ENCODE assay signal across 8 cellular contexts in the genomic region with DNA sequence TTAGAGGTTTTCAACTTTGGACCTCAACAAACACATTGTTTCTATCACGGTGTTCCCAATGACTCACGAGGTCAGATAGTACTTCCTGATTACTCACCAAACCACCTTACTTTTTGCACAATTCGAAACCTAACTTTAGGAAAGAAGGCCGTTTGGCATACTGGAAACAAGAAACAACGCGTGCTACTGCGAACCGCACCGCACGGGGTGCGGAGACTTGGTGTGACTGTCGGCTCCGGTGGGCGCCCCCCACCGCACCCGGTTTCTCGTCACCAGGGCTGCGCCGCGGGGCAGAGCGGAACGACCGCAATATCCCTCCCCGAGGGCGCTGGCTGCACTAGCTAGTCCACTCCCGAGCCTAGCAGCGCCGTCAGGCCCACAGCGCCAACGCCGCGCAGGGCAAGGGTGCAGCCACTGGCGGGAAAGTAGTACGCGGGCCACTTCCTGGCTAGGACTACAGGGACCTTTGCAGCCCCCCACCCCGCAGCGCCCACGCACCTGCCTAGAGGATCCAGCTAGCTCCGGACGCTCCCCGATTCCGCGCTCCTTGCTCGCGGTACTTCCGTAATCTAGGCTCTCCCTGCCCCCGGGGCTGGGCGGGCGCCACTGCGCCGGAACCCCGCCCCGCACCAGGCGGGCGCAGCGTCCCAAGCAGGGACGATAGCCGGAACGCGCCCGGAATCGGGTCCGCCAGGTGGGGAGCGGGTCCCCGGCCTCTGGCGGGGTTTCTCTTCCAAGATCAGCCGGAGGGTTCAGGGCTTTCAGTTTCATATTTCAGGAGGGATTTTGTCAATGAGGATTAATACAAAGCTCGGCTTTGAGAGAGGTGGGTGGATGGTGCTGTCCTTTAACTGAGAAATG. TPM values are rescaled to one million over a fixed set of nuclear protein-coding genes. Genes with fewer than 3 reads are reported as not detected.
DNase-seq lines count a peak whose midpoint lies in the region; ATAC-seq, FAIRE-seq and TF ChIP-seq lines count a peak whose summit lies in the region.

TSS of gene PARP4 (minus strand) at position 571 of the 861 bp plus-strand sequence. CDS start 9,002 bp downstream, outside the sequence.

- H3K36me3 Mint-ChIP-seq in activated T-cell treated with anti-CD3 and anti-CD28 coated beads, Interleukin-2, amount 50 U/mL, for 24 hours (ENCODE audit: low read depth): peaks cover 11% of the 10 kb centered on the region
- H3K36me3 Mint-ChIP-seq in stimulated activated effector memory CD8-positive, alpha-beta T cell treated with anti-CD3 and anti-CD28 coated beads, Interleukin-12 subunit alpha, Interleukin-12 subunit beta, amount 100 ng/mL, for 72 hours: peaks cover 31% of the 10 kb centered on the region

- ATAC-seq in GM21360 (IDR thresholded peaks at IDR 0.05; ENCODE audit: unreplicated experiment): peak; percentile 68
- ATAC-seq in esophagus mucosa: peak; percentile 91
- peak; percentile 82 for ATAC-seq in stimulated activated effector memory CD8-positive, alpha-beta T cell treated with anti-CD3 and anti-CD28 coated beads, Interleukin-12 subunit alpha, Interleukin-12 subunit beta, amount 100 ng/mL, for 72 hours

- no peaks in the 10 kb centered on the region for H3K9me3 Mint-ChIP-seq in activated T-cell treated with anti-CD3 and anti-CD28 coated beads, Interleukin-2, amount 50 U/mL, for 24 hours
- no peaks in the 10 kb centered on the region for H3K9me3 Mint-ChIP-seq in stimulated activated effector memory CD8-positive, alpha-beta T cell treated with anti-CD3 and anti-CD28 coated beads, Interleukin-12 subunit alpha, Interleukin-12 subunit beta, amount 100 ng/mL, for 72 hours

- H3K27ac Mint-ChIP-seq in activated T-cell treated with anti-CD3 and anti-CD28 coated beads, Interleukin-2, amount 50 U/mL, for 24 hours: peak within 1 kb of the TSS; percentile 97
- H3K27ac Mint-ChIP-seq in stimulated activated effector memory CD8-positive, alpha-beta T cell treated with anti-CD3 and anti-CD28 coated beads, Interleukin-12 subunit alpha, Interleukin-12 subunit beta, amount 100 ng/mL, for 72 hours: peak within 1 kb of the TSS; percentile 97

- H3K27me3 ChIP-seq in muscle layer of duodenum (ENCODE audit: low read depth, low read length): no peaks in the 10 kb centered on the region

- peaks cover 0 to 9% of the 10 kb centered on the region in 2 donors for H3K4me1 ChIP-seq in muscle layer of duodenum (ENCODE audit: control insufficient read depth in 1 of 2, insufficient read depth in 2 of 2, low read length in 2 of 2)

- peaks cover 44% of the 10 kb centered on the region for H3K4me1 Mint-ChIP-seq in activated T-cell treated with anti-CD3 and anti-CD28 coated beads, Interleukin-2, amount 50 U/mL, for 24 hours (ENCODE audit: low read depth)
- H3K4me1 Mint-ChIP-seq in stimulated activated effector memory CD8-positive, alpha-beta T cell treated with anti-CD3 and anti-CD28 coated beads, Interleukin-12 subunit alpha, Interleukin-12 subunit beta, amount 100 ng/mL, for 72 hours: peaks cover 32% of the 10 kb centered on the region

- H3K4me3 Mint-ChIP-seq in activated T-cell treated with anti-CD3 and anti-CD28 coated beads, Interleukin-2, amount 50 U/mL, for 24 hours: peak within 1 kb of the TSS; percentile 83
- H3K4me3 Mint-ChIP-seq in stimulated activated effector memory CD8-positive, alpha-beta T cell treated with anti-CD3 and anti-CD28 coated beads, Interleukin-12 subunit alpha, Interleukin-12 subunit beta, amount 100 ng/mL, for 72 hours: peak within 1 kb of the TSS; percentile 87

- no peak for TF ChIP-seq CTCF in D721Med (IDR thresholded peaks at IDR 0.05; ENCODE audit: insufficient read depth, missing control alignments)

- H3K27ac ChIP-seq in muscle layer of duodenum (ENCODE audit: low read length): peak within 1 kb of the TSS; percentile 94

- no peak for FAIRE-seq in D721Med (lab: Jason Lieb, UNC)

- DNase-seq in D721Med (ENCODE audit: insufficient read length, low spot score) (peak; percentile 38), HT-29 (ENCODE audit: low spot score) (peak; percentile 97)
- DNase-seq in activated T-cell treated with anti-CD3 and anti-CD28 coated beads, Interleukin-2, amount 50 U/mL, for 24 hours: peak; percentile 82
- DNase-seq in stimulated activated effector memory CD8-positive, alpha-beta T cell treated with anti-CD3 and anti-CD28 coated beads, Interleukin-12 subunit alpha, Interleukin-12 subunit beta, amount 100 ng/mL, for 72 hours (ENCODE audit: low spot score in 2 of 2): peak; percentile 57 to 90

- H3K4me3 ChIP-seq in muscle layer of duodenum (ENCODE audit: low read depth in 1 of 2, low read length in 2 of 2): peak within 1 kb of the TSS; percentile 60 to 90

- H3K27me3 Mint-ChIP-seq in activated T-cell treated with anti-CD3 and anti-CD28 coated beads, Interleukin-2, amount 50 U/mL, for 24 hours: no peaks in the 10 kb centered on the region

- H3K9me3 ChIP-seq in muscle layer of duodenum (ENCODE audit: control insufficient read depth in 1 of 2, low read length in 2 of 2): no peaks in the 10 kb centered on the region

- peaks cover 0 to 4% of the 10 kb centered on the region in 2 donors for H3K36me3 ChIP-seq in muscle layer of duodenum (ENCODE audit: control insufficient read depth in 1 of 2, insufficient read depth in 2 of 2, low read length in 2 of 2)

TF ChIP-seq in PFSK-1, 5 proteins besides CTCF, POLR2A, EP300 and RAD21:
- TF ChIP-seq POLR2AphosphoS5 (IDR thresholded peaks at IDR 0.05; ENCODE audit: low read depth, low read length): peak; percentile 61
- no peak for TF ChIP-seq TAF1 (IDR thresholded peaks at IDR 0.05; ENCODE audit: borderline replicate concordance, insufficient read depth, low read length)
- TF ChIP-seq, protein P1, sequence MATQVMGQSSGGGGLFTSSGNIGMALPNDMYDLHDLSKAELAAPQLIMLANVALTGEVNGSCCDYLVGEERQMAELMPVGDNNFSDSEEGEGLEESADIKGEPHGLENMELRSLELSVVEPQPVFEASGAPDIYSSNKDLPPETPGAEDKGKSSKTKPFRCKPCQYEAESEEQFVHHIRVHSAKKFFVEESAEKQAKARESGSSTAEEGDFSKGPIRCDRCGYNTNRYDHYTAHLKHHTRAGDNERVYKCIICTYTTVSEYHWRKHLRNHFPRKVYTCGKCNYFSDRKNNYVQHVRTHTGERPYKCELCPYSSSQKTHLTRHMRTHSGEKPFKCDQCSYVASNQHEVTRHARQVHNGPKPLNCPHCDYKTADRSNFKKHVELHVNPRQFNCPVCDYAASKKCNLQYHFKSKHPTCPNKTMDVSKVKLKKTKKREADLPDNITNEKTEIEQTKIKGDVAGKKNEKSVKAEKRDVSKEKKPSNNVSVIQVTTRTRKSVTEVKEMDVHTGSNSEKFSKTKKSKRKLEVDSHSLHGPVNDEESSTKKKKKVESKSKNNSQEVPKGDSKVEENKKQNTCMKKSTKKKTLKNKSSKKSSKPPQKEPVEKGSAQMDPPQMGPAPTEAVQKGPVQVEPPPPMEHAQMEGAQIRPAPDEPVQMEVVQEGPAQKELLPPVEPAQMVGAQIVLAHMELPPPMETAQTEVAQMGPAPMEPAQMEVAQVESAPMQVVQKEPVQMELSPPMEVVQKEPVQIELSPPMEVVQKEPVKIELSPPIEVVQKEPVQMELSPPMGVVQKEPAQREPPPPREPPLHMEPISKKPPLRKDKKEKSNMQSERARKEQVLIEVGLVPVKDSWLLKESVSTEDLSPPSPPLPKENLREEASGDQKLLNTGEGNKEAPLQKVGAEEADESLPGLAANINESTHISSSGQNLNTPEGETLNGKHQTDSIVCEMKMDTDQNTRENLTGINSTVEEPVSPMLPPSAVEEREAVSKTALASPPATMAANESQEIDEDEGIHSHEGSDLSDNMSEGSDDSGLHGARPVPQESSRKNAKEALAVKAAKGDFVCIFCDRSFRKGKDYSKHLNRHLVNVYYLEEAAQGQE (IDR thresholded peaks at IDR 0.05; ENCODE audit: insufficient read depth in 1 of 2, low read depth in 2 of 2, low read length in 2 of 2): 0 out of 4 replicates have a peak, but pooled peaks of 1 of the 2 experiments have one; percentile 24

RNA-seq across cellular contexts. Expression of gene PARP4, which starts in this region (rescaled TPM):
- total RNA-seq in HT-29 (2014; rRNA removed; shearing (Covaris generic)): 75.6 and 78.9 TPM in 2 replicates
- 2.7 TPM for polyA plus RNA-seq in PFSK-1 (2012; ENCODE audit: insufficient read length, low read depth)
- 41.5 TPM for total RNA-seq in esophagus mucosa

Comparison
In these comparisons a context has a peak if more than half of its experiments do, and no peak if none do; other contexts are left out.
1. Peak in every context shown above with its lines: DNase-seq, ATAC-seq, H3K4me3 ChIP-seq and H3K27ac ChIP-seq.
2. DNase-seq: peak in every context shown above with its lines; median percentile 97 in HT-29; 82 in activated T-cell treated with anti-CD3 and anti-CD28 coated beads, Interleukin-2, amount 50 U/mL, for 24 hours; 74 in stimulated activated effector memory CD8-positive, alpha-beta T cell treated with anti-CD3 and anti-CD28 coated beads, Interleukin-12 subunit alpha, Interleukin-12 subunit beta, amount 100 ng/mL, for 72 hours; 38 in D721Med.